ENCODE assay signal across 8 cellular contexts in the genomic region with DNA sequence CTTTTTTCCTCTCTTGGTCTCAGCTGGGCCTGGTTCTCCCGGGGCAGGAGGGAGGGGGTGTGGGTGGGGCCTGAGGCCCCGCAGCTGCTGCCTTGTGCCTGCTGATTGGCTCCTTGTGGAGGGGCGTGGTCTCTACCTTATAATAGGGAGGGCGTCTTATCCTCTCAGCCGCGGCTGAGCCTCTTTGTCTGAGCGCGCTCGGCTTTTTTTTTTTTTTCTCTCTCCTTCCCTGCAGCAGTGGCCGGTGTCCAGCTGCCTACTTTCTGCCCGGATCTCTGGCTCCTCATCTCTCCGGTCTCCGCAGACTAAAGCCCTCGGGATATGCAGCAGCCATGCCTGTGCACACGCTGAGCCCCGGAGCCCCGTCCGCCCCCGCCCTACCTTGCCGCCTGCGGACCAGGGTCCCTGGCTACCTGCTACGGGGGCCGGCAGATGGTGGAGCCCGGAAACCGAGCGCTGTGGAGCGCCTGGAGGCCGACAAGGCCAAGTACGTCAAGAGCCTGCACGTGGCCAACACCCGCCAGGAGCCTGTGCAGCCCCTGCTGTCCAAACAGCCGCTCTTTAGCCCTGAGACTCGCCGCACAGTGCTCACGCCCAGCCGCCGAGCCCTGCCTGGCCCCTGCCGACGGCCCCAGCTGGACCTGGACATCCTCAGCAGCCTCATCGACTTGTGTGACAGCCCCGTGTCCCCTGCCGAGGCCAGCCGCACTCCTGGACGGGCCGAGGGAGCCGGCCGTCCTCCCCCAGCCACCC. TPM values are rescaled to one million over a fixed set of nuclear protein-coding genes. Genes with fewer than 3 reads are reported as not detected.
DNase-seq lines count a peak whose midpoint lies in the region; ATAC-seq and TF ChIP-seq lines count a peak whose summit lies in the region.

No MANE protein-coding gene starts in this region.

- intact Hi-C loops in left colon (cut with DNase I, micrococcal nuclease), result no loop called here

- ATAC-seq in GM18861 (IDR thresholded peaks at IDR 0.05; ENCODE audit: unreplicated experiment) (peak; percentile 93), HG03095 (IDR thresholded peaks at IDR 0.05; ENCODE audit: unreplicated experiment) (peak; percentile 96), left colon (peak; percentile 93)

- DNase-seq in A172 (ENCODE audit: low spot score) (peak; percentile 88), NCI-H2227 (lab: John Stamatoyannopoulos, UW; ENCODE audit: unreplicated experiment) (peak; percentile 96), choroid plexus epithelial cell (ENCODE audit: low read depth) (peak; percentile 96), left colon (peak; percentile 96)
- peak; percentile 91 to 92 for DNase-seq in activated CD4-positive, alpha-beta T cell treated with anti-CD3 and anti-CD28 coated beads for 4 hours
- peak; percentile 82 to 84 for DNase-seq in stimulated activated CD4-positive, alpha-beta T cell treated with anti-CD3 and anti-CD28 coated beads, Interleukin-1b, Interleukin-23, amount 100 ng/mL, for 4 hours (ENCODE audit: low read depth in 2 of 2)

- H3K4me3 ChIP-seq in choroid plexus epithelial cell (ENCODE audit: low read depth, low read length), result peak overlapping the region; percentile 54

- TF ChIP-seq CTCF in choroid plexus epithelial cell (conservative IDR thresholded peaks at IDR 0.05; ENCODE audit: low read depth, low read length), result no peak

RNA-seq across cellular contexts. Expression of a gene that starts 11.1 kb away (rescaled TPM):
- 11.7 and 15.0 TPM in 2 replicates for total RNA-seq in A172 (2014; rRNA removed; shearing (Covaris generic))
- total RNA-seq in left colon, result 10 to 100 TPM in 1 of 2 donors, 1 to 10 TPM in 1; 7.4 to 11.5 TPM

Comparison
In these comparisons a context has a peak if more than half of its experiments do, and no peak if none do; other contexts are left out.
1. Peak in every context shown above with its lines: DNase-seq, ATAC-seq and H3K4me3 ChIP-seq.